ENCODE assay signal across 17 cellular contexts in the genomic region with DNA sequence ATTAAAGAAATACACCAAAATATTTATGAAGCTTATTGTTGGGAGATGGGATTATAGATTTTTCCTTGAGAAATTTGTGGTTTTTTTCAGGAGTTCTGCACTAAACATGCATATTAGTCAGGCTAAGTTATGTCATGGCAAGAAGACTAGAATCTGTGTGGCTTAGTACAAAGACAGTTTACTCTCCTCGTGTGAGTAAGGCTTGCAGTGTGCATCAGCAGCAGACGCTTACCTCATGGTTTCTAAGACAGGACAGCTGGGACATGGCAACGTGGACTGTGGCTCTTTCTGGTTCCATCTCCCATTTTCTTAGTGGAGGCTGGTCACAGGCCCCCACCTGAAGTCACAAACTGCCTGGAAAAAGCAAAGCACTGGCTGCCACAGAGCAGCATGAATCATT.
A peak's percentile ranks its signal among the peaks of the same experiment; 100 is the strongest.
DNase-seq lines count a peak whose midpoint lies in the region; ATAC-seq and TF ChIP-seq lines count a peak whose summit lies in the region.
"Had no signal": no experiment of that assay in that cellular context is flagged by ENCODE, and none has a peak within 500 bp of the region (broad histone marks: within the 10 kb centered on the region; RNA-seq: fewer than 3 reads in every experiment).

No MANE protein-coding gene starts in this region.

- H3K27ac ChIP-seq in mammary epithelial cell (ENCODE audit: insufficient read depth, low read depth, low read length): no peak overlapping the region
- H3K27ac ChIP-seq in breast epithelium: no peak overlapping the region
- H3K27ac ChIP-seq in endodermal cell (ENCODE audit: low read depth, low read length): peak overlapping the region; percentile 29

- ATAC-seq in T-cell (replicated peaks in 1 of 4): no peak
- ATAC-seq: CD8-positive, alpha-beta T cell had no signal

- H3K4me2 ChIP-seq in mammary epithelial cell (ENCODE audit: insufficient read depth, low read depth, low read length): no peak overlapping the region

- peaks cover 9% of the 10 kb centered on the region for H3K4me1 Mint-ChIP-seq in endodermal cell
- no peaks in the 10 kb centered on the region for H3K4me1 Mint-ChIP-seq in T-cell
- H3K4me1 Mint-ChIP-seq: B cell, CD14-positive monocyte had no signal

- H3K79me2 ChIP-seq in mammary epithelial cell (ENCODE audit: insufficient read depth, low read length): no peaks in the 10 kb centered on the region

- H4K20me1 ChIP-seq in mammary epithelial cell (ENCODE audit: insufficient read depth, low read length): no peaks in the 10 kb centered on the region

- H3K4me3 ChIP-seq in mammary epithelial cell (replicated peaks in 1 of 3; ENCODE audit: insufficient read depth in 1 of 3, low read depth in 2 of 3, low read length in 3 of 3): no peak overlapping the region
- no peak overlapping the region for H3K4me3 ChIP-seq in breast epithelium
- no peak overlapping the region for H3K4me3 ChIP-seq in endodermal cell (ENCODE audit: low read length)

- H3K9me3 ChIP-seq in mammary epithelial cell (replicated peaks; ENCODE audit: insufficient read depth, low read length): no peaks in the 10 kb centered on the region
- H3K9me3 ChIP-seq in breast epithelium: no peaks in the 10 kb centered on the region
- no peaks in the 10 kb centered on the region for H3K9me3 ChIP-seq in endodermal cell (ENCODE audit: control insufficient read depth, low read length)

- H3K4me1 ChIP-seq in mammary epithelial cell (ENCODE audit: insufficient read depth, low read length) (peaks cover 6% of the 10 kb centered on the region), breast epithelium (no peaks in the 10 kb centered on the region), endodermal cell (ENCODE audit: control insufficient read depth, insufficient read depth, low read length) (no peaks in the 10 kb centered on the region)

- CTCF ChIA-PET in mammary epithelial cell (lab: Charles Lee; ENCODE audit: low non-redundant PET): no interaction called here
- CTCF ChIA-PET in T-cell (lab: Charles Lee): no interaction called here

- no peak overlapping the region for H3K4me3 Mint-ChIP-seq in endodermal cell
- no peak overlapping the region for H3K4me3 Mint-ChIP-seq in T-cell
- H3K4me3 Mint-ChIP-seq: B cell; CD14-positive monocyte; CD8-positive, alpha-beta T cell; H9 had no signal

- in situ Hi-C loops in mammary epithelial cell (cut with MboI; ENCODE audit: low sequenced_read_pairs in 2 of 2): no loop called here
- in situ Hi-C loops in ACHN (cut with HindIII; ENCODE audit: low pct_ligation_motif_present, low pct_unique_long_range_greater_than_20kb, low sequenced_read_pairs): no loop called here

- H3K9me3 Mint-ChIP-seq in endodermal cell (no peaks in the 10 kb centered on the region), T-cell (peaks cover 11 to 36% (median 15%) of the 10 kb centered on the region in 3 donors)
- H3K9me3 Mint-ChIP-seq: H9 had no signal

- DNase-seq in mammary epithelial cell (peak; percentile 16), breast epithelium (ENCODE audit: low spot score in 2 of 2) (no peak), endodermal cell (no peak), myocyte (ENCODE audit: low read depth) (peak; percentile 65), SW480 (ENCODE audit: low spot score) (no peak), NCI-H2227 treated with DMSO at 0.1 percent for 48 hours (lab: John Stamatoyannopoulos, UW) (no peak), ACHN (no peak), T-cell (no peak)
- DNase-seq: 8988T; CD8-positive, alpha-beta T cell; COR-L47; DMS53; GF-D8; GOT3; H9 had no signal

- H2AFZ ChIP-seq in mammary epithelial cell (ENCODE audit: low read depth, low read length): no peak overlapping the region

- intact Hi-C loops in mammary epithelial cell (cut with micrococcal nuclease): no loop called here
- intact Hi-C loops in breast epithelium (cut with DNase I; ENCODE audit: low total_unique reads): loop anchor here (10.0 kb wide), 1 partner anchor 878 kb away; no protein-coding TSS in a partner anchor

- H3K27me3 ChIP-seq in mammary epithelial cell (ENCODE audit: insufficient read depth, low read length) (no peaks in the 10 kb centered on the region), breast epithelium (no peaks in the 10 kb centered on the region), endodermal cell (ENCODE audit: control insufficient read depth, insufficient read depth, low read length, poor library complexity, severe bottlenecking) (no peaks in the 10 kb centered on the region)

- dilution Hi-C loops in mammary epithelial cell (cut with HindIII; ENCODE audit: low sequenced_read_pairs): no loop called here

- no peaks in the 10 kb centered on the region for H3K27me3 Mint-ChIP-seq in endodermal cell (ENCODE audit: insufficient read depth)
- H3K27me3 Mint-ChIP-seq in T-cell: no peaks in the 10 kb centered on the region
- H3K27me3 Mint-ChIP-seq: B cell had no signal

- H3K36me3 ChIP-seq in mammary epithelial cell (ENCODE audit: insufficient read depth, low read length): no peaks in the 10 kb centered on the region
- no peaks in the 10 kb centered on the region for H3K36me3 ChIP-seq in breast epithelium
- no peaks in the 10 kb centered on the region for H3K36me3 ChIP-seq in endodermal cell (ENCODE audit: control insufficient read depth, insufficient read depth, low read length)

- TF ChIP-seq POLR2A in breast epithelium (IDR thresholded peaks at IDR 0.05): no peak

- POLR2A ChIA-PET in T-cell (lab: Charles Lee): no interaction called here

- 53% methylated on average over 3 of the region's 3 CpGs for WGBS in mammary epithelial cell (ENCODE audit: low coverage, missing lambda C conversion rate)
- 75 to 85% methylated on average over 1 to 3 of the region's 3 CpGs for WGBS in endodermal cell (ENCODE audit: insufficient coverage in 1 of 2, insufficient read length in 1 of 2), 2 experiments

- TF ChIP-seq CTCF in mammary epithelial cell (conservative IDR thresholded peaks at IDR 0.05 in 1 of 2, IDR thresholded peaks at IDR 0.05 in 1 of 2; ENCODE audit: extremely low read depth in 1 of 2, insufficient read depth in 1 of 2, low read depth in 1 of 2, low read length in 2 of 2) (no peak), breast epithelium (IDR thresholded peaks at IDR 0.05) (no peak), endodermal cell (conservative IDR thresholded peaks at IDR 0.05) (no peak)

- H3K9ac ChIP-seq in mammary epithelial cell (ENCODE audit: insufficient read depth, low read length): no peak overlapping the region
- no peak overlapping the region for H3K9ac ChIP-seq in endodermal cell (ENCODE audit: extremely low read depth, low read length, poor library complexity, severe bottlenecking)

- no TSS peak for BruUV-seq in mammary epithelial cell (replicated peaks; lab: Mats Ljungman, UMichigan)

- H3K27ac Mint-ChIP-seq in endodermal cell: no peak overlapping the region
- no peak overlapping the region for H3K27ac Mint-ChIP-seq in T-cell
- H3K27ac Mint-ChIP-seq: B cell; CD14-positive monocyte; CD8-positive, alpha-beta T cell; H9 had no signal

- H3K36me3 Mint-ChIP-seq in endodermal cell (ENCODE audit: low read depth) (no peaks in the 10 kb centered on the region), T-cell (no peaks in the 10 kb centered on the region)
- H3K36me3 Mint-ChIP-seq: CD14-positive monocyte; CD8-positive, alpha-beta T cell had no signal

Comparison
In these comparisons a context has a peak if more than half of its experiments do, and no peak if none do; other contexts are left out.
1. DNase-seq: peak in mammary epithelial cell (single experiment) and myocyte (single experiment); none in breast epithelium (0 of 2), endodermal cell (single experiment), SW480 (single experiment), NCI-H2227 treated with DMSO at 0.1 percent for 48 hours (single experiment), ACHN (single experiment) and T-cell (0 of 34).